ENCODE assay signal across 19 cellular contexts in the genomic region with DNA sequence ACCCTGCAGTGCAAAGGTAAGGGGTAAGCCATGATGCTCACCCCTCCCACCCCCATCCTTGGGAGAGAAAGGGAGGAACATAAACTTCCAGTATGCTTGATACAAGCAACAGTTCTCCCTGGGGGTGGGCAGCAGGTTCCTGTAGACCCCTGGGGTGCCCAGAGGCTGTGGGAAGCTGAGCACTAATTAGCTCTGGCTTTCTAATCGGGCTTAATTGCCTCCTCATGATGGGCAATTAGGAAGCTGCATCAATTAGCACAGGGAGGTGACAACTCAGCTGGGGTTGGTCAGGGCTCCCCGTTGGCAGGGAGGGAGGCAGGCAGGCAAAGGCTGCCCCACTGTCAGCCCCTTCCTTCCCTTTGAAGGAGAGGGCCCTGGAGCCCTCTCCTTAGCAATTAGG. TPM values are rescaled to one million over a fixed set of nuclear protein-coding genes. Genes with fewer than 3 reads are reported as not detected.
A peak's percentile ranks its signal among the peaks of the same experiment; 100 is the strongest.
DNase-seq lines count a peak whose midpoint lies in the region; ATAC-seq and TF ChIP-seq lines count a peak whose summit lies in the region.
"Had no signal": no experiment of that assay in that cellular context is flagged by ENCODE, and none has a peak within 500 bp of the region (broad histone marks: within the 10 kb centered on the region; RNA-seq: fewer than 3 reads in every experiment).

No MANE protein-coding gene starts in this region.

- no peak overlapping the region for H2BK12ac ChIP-seq in neuronal stem cell (ENCODE audit: low read length)

- no peak overlapping the region for H2BK5ac ChIP-seq in neuronal stem cell (ENCODE audit: low read length)

- no peak overlapping the region for H2BK15ac ChIP-seq in neuronal stem cell (ENCODE audit: low read length)

- H3K14ac ChIP-seq in neuronal stem cell (ENCODE audit: low read length), result no peak overlapping the region

- no peak overlapping the region for H3K18ac ChIP-seq in neuronal stem cell (ENCODE audit: low read length)

- POLR2A ChIA-PET in activated CD4-positive, alpha-beta memory T cell treated with anti-CD3 and anti-CD28 coated beads for 36 hours (lab: Charles Lee), result interaction anchor here (1.6 to 8.5 kb wide), 7 partner anchors 8 to 119 kb away, joined by 4 to 180 read pairs (median 28); partner anchors contain the start of genes LMNA, PMF1 and SLC25A44
- POLR2A ChIA-PET in activated CD4-positive, alpha-beta memory T cell treated with anti-CD3 and anti-CD28 coated beads, Interleukin-2, amount 10 ng/mL, durations not matched to agents 7 days and 5 days (lab: Charles Lee), result interaction anchor here (1.0 to 14.4 kb wide), 6 partner anchors 16 to 114 kb away, joined by 3 to 222 read pairs (median 14); partner anchors contain the start of genes LMNA and PMF1
- POLR2A ChIA-PET in CD8-positive, alpha-beta T cell (lab: Charles Lee), result interaction anchor here (1.5 kb wide), 1 partner anchor 16 kb away, joined by 6 read pairs; the partner anchor contains the start of gene LMNA

- H3K27ac Mint-ChIP-seq in activated CD4-positive, alpha-beta memory T cell treated with anti-CD3 and anti-CD28 coated beads for 36 hours, result peak overlapping the region; percentile 96
- no peak overlapping the region for H3K27ac Mint-ChIP-seq in activated CD4-positive, alpha-beta memory T cell treated with anti-CD3 and anti-CD28 coated beads, Interleukin-2, amount 10 ng/mL, durations not matched to agents 7 days and 5 days
- H3K27ac Mint-ChIP-seq in CD8-positive, alpha-beta T cell, result peak overlapping the region; percentile 7
- H3K27ac Mint-ChIP-seq in activated T-helper 2 cell treated with anti-CD3 and anti-CD28 coated beads, Interferon-gamma antibody, Interleukin-2, Interleukin-4, amounts not matched to agents 10 μg/mL and 5 μg/mL and 100 μg/mL, durations not matched to agents 14 hours and 24 hours and 36 hours, result peak overlapping the region; percentile 95
- H3K27ac Mint-ChIP-seq: T-helper 2 cell treated with Interferon-gamma antibody and Interleukin-4, amounts not matched to agents 5 μg/mL and 100 μg/mL, for 36 hours had no signal

- CTCF ChIA-PET in activated CD4-positive, alpha-beta memory T cell treated with anti-CD3 and anti-CD28 coated beads for 36 hours (lab: Charles Lee), result interaction anchor here (0.6 to 20.9 kb wide), 3 partner anchors 9 to 126 kb away, joined by 3 to 1097 read pairs (median 70); partner anchors contain the start of gene LMNA
- CTCF ChIA-PET in activated CD4-positive, alpha-beta memory T cell treated with anti-CD3 and anti-CD28 coated beads, Interleukin-2, amount 10 ng/mL, durations not matched to agents 7 days and 5 days (lab: Charles Lee), result interaction anchor here (0.7 to 17.8 kb wide), 5 partner anchors 13 to 126 kb away, joined by 3 to 612 read pairs (median 6); partner anchors contain the start of gene LMNA
- CTCF ChIA-PET in CD8-positive, alpha-beta T cell (lab: Charles Lee), result interaction anchor here (1.1 to 29.4 kb wide), 5 partner anchors 9 to 126 kb away, joined by 4 to 1057 read pairs (median 8); partner anchors contain the start of gene LMNA

- no peaks in the 10 kb centered on the region for H3K9me3 ChIP-seq in CD8-positive, alpha-beta T cell (ENCODE audit: low read length)
- no peaks in the 10 kb centered on the region for H3K9me3 ChIP-seq in neuronal stem cell (replicated peaks in 1 of 2; ENCODE audit: control insufficient read depth in 2 of 2, insufficient read depth in 1 of 2, low read depth in 1 of 2, low read length in 2 of 2)
- H3K9me3 ChIP-seq: Caco-2, gastroesophageal sphincter, left lung had no signal

- ATAC-seq in CD8-positive, alpha-beta T cell, result no peak
- ATAC-seq: gastroesophageal sphincter, left lung had no signal

- no peak overlapping the region for H3K9ac ChIP-seq in neuronal stem cell (ENCODE audit: low read depth, low read length, poor library complexity)
- H3K9ac ChIP-seq: parathyroid adenoma had no signal

- H3K4me3 Mint-ChIP-seq in activated CD4-positive, alpha-beta memory T cell treated with anti-CD3 and anti-CD28 coated beads for 36 hours, result no peak overlapping the region
- H3K4me3 Mint-ChIP-seq in activated CD4-positive, alpha-beta memory T cell treated with anti-CD3 and anti-CD28 coated beads, Interleukin-2, amount 10 ng/mL, durations not matched to agents 7 days and 5 days, result no peak overlapping the region
- H3K4me3 Mint-ChIP-seq in CD8-positive, alpha-beta T cell, result no peak overlapping the region
- H3K4me3 Mint-ChIP-seq in activated T-helper 2 cell treated with anti-CD3 and anti-CD28 coated beads, Interferon-gamma antibody, Interleukin-2, Interleukin-4, amounts not matched to agents 10 μg/mL and 5 μg/mL and 100 μg/mL, durations not matched to agents 14 hours and 24 hours and 36 hours (ENCODE audit: low read depth), result no peak overlapping the region
- H3K4me3 Mint-ChIP-seq: T-helper 2 cell treated with Interferon-gamma antibody and Interleukin-4, amounts not matched to agents 5 μg/mL and 100 μg/mL, for 36 hours had no signal

- peaks cover 70% of the 10 kb centered on the region for H3K4me1 Mint-ChIP-seq in activated CD4-positive, alpha-beta memory T cell treated with anti-CD3 and anti-CD28 coated beads for 36 hours (ENCODE audit: low read depth)
- H3K4me1 Mint-ChIP-seq in activated CD4-positive, alpha-beta memory T cell treated with anti-CD3 and anti-CD28 coated beads, Interleukin-2, amount 10 ng/mL, durations not matched to agents 7 days and 5 days, result peaks cover 52% of the 10 kb centered on the region
- H3K4me1 Mint-ChIP-seq in CD8-positive, alpha-beta T cell (ENCODE audit: low read depth), result peaks cover 29% of the 10 kb centered on the region
- peaks cover 55% of the 10 kb centered on the region for H3K4me1 Mint-ChIP-seq in activated T-helper 2 cell treated with anti-CD3 and anti-CD28 coated beads, Interferon-gamma antibody, Interleukin-2, Interleukin-4, amounts not matched to agents 10 μg/mL and 5 μg/mL and 100 μg/mL, durations not matched to agents 14 hours and 24 hours and 36 hours (ENCODE audit: low read depth)

- H3K9me3 Mint-ChIP-seq in activated CD4-positive, alpha-beta memory T cell treated with anti-CD3 and anti-CD28 coated beads for 36 hours, result peaks cover 2% of the 10 kb centered on the region
- no peaks in the 10 kb centered on the region for H3K9me3 Mint-ChIP-seq in activated CD4-positive, alpha-beta memory T cell treated with anti-CD3 and anti-CD28 coated beads, Interleukin-2, amount 10 ng/mL, durations not matched to agents 7 days and 5 days
- H3K9me3 Mint-ChIP-seq in CD8-positive, alpha-beta T cell, result no peaks in the 10 kb centered on the region
- no peaks in the 10 kb centered on the region for H3K9me3 Mint-ChIP-seq in activated T-helper 2 cell treated with anti-CD3 and anti-CD28 coated beads, Interferon-gamma antibody, Interleukin-2, Interleukin-4, amounts not matched to agents 10 μg/mL and 5 μg/mL and 100 μg/mL, durations not matched to agents 14 hours and 24 hours and 36 hours
- H3K9me3 Mint-ChIP-seq: T-helper 2 cell treated with Interferon-gamma antibody and Interleukin-4, amounts not matched to agents 5 μg/mL and 100 μg/mL, for 36 hours had no signal

- TF ChIP-seq CTCF in CD8-positive, alpha-beta T cell (IDR thresholded peaks at IDR 0.05), result no peak
- no peak for TF ChIP-seq CTCF in GM10266 (IDR thresholded peaks at IDR 0.05; ENCODE audit: control insufficient read depth, insufficient read depth, low read depth, missing control alignments)

- peaks cover 23% of the 10 kb centered on the region for H3K4me1 ChIP-seq in CD8-positive, alpha-beta T cell (ENCODE audit: insufficient read depth, low read length)
- H3K4me1 ChIP-seq in neuronal stem cell (ENCODE audit: control insufficient read depth in 2 of 2, insufficient read depth in 1 of 2, low read depth in 1 of 2, low read length in 2 of 2), result peaks cover 28 to 38% of the 10 kb centered on the region in 2 donors

- H3K27ac ChIP-seq in CD8-positive, alpha-beta T cell (ENCODE audit: low read depth, low read length), result no peak overlapping the region
- peak overlapping the region; percentile 52 for H3K27ac ChIP-seq in neuronal stem cell (replicated peaks; ENCODE audit: low read length)
- H3K27ac ChIP-seq: left lung, parathyroid adenoma had no signal

- H2BK120ac ChIP-seq in neuronal stem cell (ENCODE audit: low read depth, low read length), result no peak overlapping the region

- no peak overlapping the region for H3K23ac ChIP-seq in neuronal stem cell (ENCODE audit: low read depth, low read length, poor library complexity)

- H3K27me3 Mint-ChIP-seq in activated CD4-positive, alpha-beta memory T cell treated with anti-CD3 and anti-CD28 coated beads for 36 hours, result peaks cover 7% of the 10 kb centered on the region
- H3K27me3 Mint-ChIP-seq in activated CD4-positive, alpha-beta memory T cell treated with anti-CD3 and anti-CD28 coated beads, Interleukin-2, amount 10 ng/mL, durations not matched to agents 7 days and 5 days, result peaks cover 10% of the 10 kb centered on the region
- H3K27me3 Mint-ChIP-seq in CD8-positive, alpha-beta T cell (ENCODE audit: low read depth), result no peaks in the 10 kb centered on the region
- H3K27me3 Mint-ChIP-seq in activated T-helper 2 cell treated with anti-CD3 and anti-CD28 coated beads, Interferon-gamma antibody, Interleukin-2, Interleukin-4, amounts not matched to agents 10 μg/mL and 5 μg/mL and 100 μg/mL, durations not matched to agents 14 hours and 24 hours and 36 hours (ENCODE audit: low read depth), result peaks cover 2% of the 10 kb centered on the region

- H3K4me3 ChIP-seq in CD8-positive, alpha-beta T cell (ENCODE audit: low read depth, low read length), result no peak overlapping the region
- H3K4me3 ChIP-seq in neuronal stem cell (ENCODE audit: low read length in 2 of 2), result no peak overlapping the region
- H3K4me3 ChIP-seq: gastroesophageal sphincter, left lung had no signal

- H4K91ac ChIP-seq in neuronal stem cell (ENCODE audit: low read depth, low read length, poor library complexity), result no peak overlapping the region

- no peak overlapping the region for H2AK5ac ChIP-seq in neuronal stem cell (ENCODE audit: low read depth, low read length)

- no peak for DNase-seq in activated CD4-positive, alpha-beta memory T cell treated with anti-CD3 and anti-CD28 coated beads for 36 hours
- DNase-seq in activated CD4-positive, alpha-beta memory T cell treated with anti-CD3 and anti-CD28 coated beads, Interleukin-2, amount 10 ng/mL, durations not matched to agents 7 days and 5 days, result no peak
- DNase-seq in CD8-positive, alpha-beta T cell, result no peak
- no peak for DNase-seq in activated T-helper 2 cell treated with anti-CD3 and anti-CD28 coated beads, Interferon-gamma antibody, Interleukin-2, Interleukin-4, amounts not matched to agents 10 μg/mL and 5 μg/mL and 100 μg/mL, durations not matched to agents 14 hours and 24 hours and 36 hours (ENCODE audit: low spot score)
- DNase-seq in neuronal stem cell (ENCODE audit: low spot score) (no peak), DMS 273 treated with DMSO at 0.1 percent for 48 hours (lab: John Stamatoyannopoulos, UW) (no peak), OCI-M1 (lab: John Stamatoyannopoulos, UW) (no peak), GM10266 (ENCODE audit: extremely low spot score) (no peak)
- DNase-seq: activated CD4-positive, alpha-beta T cell treated with anti-CD3 and anti-CD28 coated beads for 1 hour; amygdala; Caco-2; left lung; NCI-H1105 treated with DMSO at 0.1 percent for 48 hours; NCI-H226; SHP77; small intestine had no signal

- no peaks in the 10 kb centered on the region for H3K36me3 ChIP-seq in CD8-positive, alpha-beta T cell (ENCODE audit: insufficient read depth, low read length)
- peaks cover 14 to 90% of the 10 kb centered on the region in 2 donors for H3K36me3 ChIP-seq in neuronal stem cell (replicated peaks in 1 of 2; ENCODE audit: control insufficient read depth in 2 of 2, insufficient read depth in 2 of 2, low read length in 2 of 2)
- H3K36me3 ChIP-seq: left lung had no signal

- peaks cover 17% of the 10 kb centered on the region for H3K79me1 ChIP-seq in neuronal stem cell (ENCODE audit: low read depth, low read length)

- WGBS in neuronal stem cell (ENCODE audit: extremely low coverage in 2 of 2, insufficient read length in 2 of 2, insufficient replicate concordance in 1 of 2), 2 donors, result no CpG with 5 or more reads among the region's 2 CpGs

- no peak overlapping the region for H3K4ac ChIP-seq in neuronal stem cell (ENCODE audit: low read length)

- H3K4me2 ChIP-seq in neuronal stem cell (ENCODE audit: insufficient read depth, low read length, poor library complexity, severe bottlenecking), result no peak overlapping the region

- H3K36me3 Mint-ChIP-seq in activated CD4-positive, alpha-beta memory T cell treated with anti-CD3 and anti-CD28 coated beads for 36 hours, result peaks cover 2% of the 10 kb centered on the region
- H3K36me3 Mint-ChIP-seq in activated CD4-positive, alpha-beta memory T cell treated with anti-CD3 and anti-CD28 coated beads, Interleukin-2, amount 10 ng/mL, durations not matched to agents 7 days and 5 days (ENCODE audit: low read depth), result no peaks in the 10 kb centered on the region
- no peaks in the 10 kb centered on the region for H3K36me3 Mint-ChIP-seq in CD8-positive, alpha-beta T cell
- H3K36me3 Mint-ChIP-seq in activated T-helper 2 cell treated with anti-CD3 and anti-CD28 coated beads, Interferon-gamma antibody, Interleukin-2, Interleukin-4, amounts not matched to agents 10 μg/mL and 5 μg/mL and 100 μg/mL, durations not matched to agents 14 hours and 24 hours and 36 hours (ENCODE audit: low read depth), result no peaks in the 10 kb centered on the region

- intact Hi-C loops in activated CD4-positive, alpha-beta memory T cell treated with anti-CD3 and anti-CD28 coated beads for 36 hours (cut with micrococcal nuclease), result loop anchor here (1.0 to 10.0 kb wide), 3 partner anchors 8 to 406 kb away; partner anchors contain the start of genes MEF2D, SMG5 and TMEM79
- intact Hi-C loops in CD8-positive, alpha-beta T cell (cut with DNase I, micrococcal nuclease), result no loop called here
- intact Hi-C loops in activated T-helper 2 cell treated with anti-CD3 and anti-CD28 coated beads, Interferon-gamma antibody, Interleukin-2, Interleukin-4, amounts not matched to agents 10 μg/mL and 5 μg/mL and 100 μg/mL, durations not matched to agents 14 hours and 24 hours and 36 hours (cut with micrococcal nuclease), result loop anchor here (1.0 kb wide), 1 partner anchor 8 kb away; no protein-coding TSS in a partner anchor

- no peak overlapping the region for H2AFZ ChIP-seq in neuronal stem cell (ENCODE audit: low read length)
- H2AFZ ChIP-seq: parathyroid adenoma had no signal

- H4K8ac ChIP-seq in neuronal stem cell (ENCODE audit: low read depth, low read length), result no peak overlapping the region

- H3K27me3 ChIP-seq in CD8-positive, alpha-beta T cell (ENCODE audit: insufficient read depth, low read length), result no peaks in the 10 kb centered on the region
- no peaks in the 10 kb centered on the region for H3K27me3 ChIP-seq in neuronal stem cell (ENCODE audit: control insufficient read depth in 3 of 3, insufficient read depth in 3 of 3, low read depth in 1 of 3, low read length in 3 of 3)
- H3K27me3 ChIP-seq: gastroesophageal sphincter had no signal

RNA-seq across cellular contexts. Expression of gene LMNA, which starts 15.7 kb away (rescaled TPM):
- total RNA-seq in activated CD4-positive, alpha-beta memory T cell treated with anti-CD3 and anti-CD28 coated beads for 36 hours, result 100 to 1,000 TPM; 210 to 211 TPM
- total RNA-seq in activated CD4-positive, alpha-beta memory T cell treated with anti-CD3 and anti-CD28 coated beads, Interleukin-2, amount 10 ng/mL, durations not matched to agents 7 days and 5 days, result 100 to 1,000 TPM in 1 of 2 experiments, 10 to 100 TPM in 1; 93.6 to 101 TPM
- total RNA-seq in CD8-positive, alpha-beta T cell, result 100 to 1,000 TPM; 281 to 298 TPM
- total RNA-seq in activated T-helper 2 cell treated with anti-CD3 and anti-CD28 coated beads, Interferon-gamma antibody, Interleukin-2, Interleukin-4, amounts not matched to agents 10 μg/mL and 5 μg/mL and 100 μg/mL, durations not matched to agents 14 hours and 24 hours and 36 hours, result 246 and 247 TPM in 2 replicates
- 28.6 TPM for polyA plus RNA-seq in neuronal stem cell (2013, experiment 1 of 2)
- polyA plus RNA-seq in neuronal stem cell (2013, experiment 2 of 2), result 29.9 TPM

RNA-seq across cellular contexts. Expression of gene MEX3A, which starts 16.5 kb away (rescaled TPM):
- total RNA-seq in activated CD4-positive, alpha-beta memory T cell treated with anti-CD3 and anti-CD28 coated beads for 36 hours, result under 1 TPM; 0.43 to 0.51 TPM
- total RNA-seq in activated CD4-positive, alpha-beta memory T cell treated with anti-CD3 and anti-CD28 coated beads, Interleukin-2, amount 10 ng/mL, durations not matched to agents 7 days and 5 days, result under 1 TPM in 1 of 2 experiments, not detected in 1; 0.05 TPM
- under 1 TPM; 0.14 to 0.22 TPM for total RNA-seq in CD8-positive, alpha-beta T cell
- total RNA-seq in activated T-helper 2 cell treated with anti-CD3 and anti-CD28 coated beads, Interferon-gamma antibody, Interleukin-2, Interleukin-4, amounts not matched to agents 10 μg/mL and 5 μg/mL and 100 μg/mL, durations not matched to agents 14 hours and 24 hours and 36 hours, result 1.2 and 1.6 TPM in 2 replicates
- 72.9 TPM for polyA plus RNA-seq in neuronal stem cell (2013, experiment 1 of 2)
- 75.1 TPM for polyA plus RNA-seq in neuronal stem cell (2013, experiment 2 of 2)

RNA-seq across cellular contexts. Expression of gene RAB25, which starts 37.8 kb away (rescaled TPM):
- under 1 TPM; 0.52 to 0.56 TPM for total RNA-seq in activated CD4-positive, alpha-beta memory T cell treated with anti-CD3 and anti-CD28 coated beads for 36 hours
- under 1 TPM in 1 of 2 experiments, not detected in 1; 0.53 TPM for total RNA-seq in activated CD4-positive, alpha-beta memory T cell treated with anti-CD3 and anti-CD28 coated beads, Interleukin-2, amount 10 ng/mL, durations not matched to agents 7 days and 5 days
- under 1 TPM; 0.38 to 0.86 TPM for total RNA-seq in CD8-positive, alpha-beta T cell
- total RNA-seq in activated T-helper 2 cell treated with anti-CD3 and anti-CD28 coated beads, Interferon-gamma antibody, Interleukin-2, Interleukin-4, amounts not matched to agents 10 μg/mL and 5 μg/mL and 100 μg/mL, durations not matched to agents 14 hours and 24 hours and 36 hours, result 0.18 and 0.21 TPM in 2 replicates
- 3.3 TPM for polyA plus RNA-seq in neuronal stem cell (2013, experiment 1 of 2)
- polyA plus RNA-seq in neuronal stem cell (2013, experiment 2 of 2), result 3.4 TPM

RNA-seq across cellular contexts. Expression of gene LAMTOR2, which starts 44.2 kb away (rescaled TPM):
- total RNA-seq in activated CD4-positive, alpha-beta memory T cell treated with anti-CD3 and anti-CD28 coated beads for 36 hours, result 10 to 100 TPM; 61.4 to 65.1 TPM
- 10 to 100 TPM; 63.1 to 66.2 TPM for total RNA-seq in activated CD4-positive, alpha-beta memory T cell treated with anti-CD3 and anti-CD28 coated beads, Interleukin-2, amount 10 ng/mL, durations not matched to agents 7 days and 5 days
- total RNA-seq in CD8-positive, alpha-beta T cell, result 1 to 10 TPM; 6.7 to 8.3 TPM
- total RNA-seq in activated T-helper 2 cell treated with anti-CD3 and anti-CD28 coated beads, Interferon-gamma antibody, Interleukin-2, Interleukin-4, amounts not matched to agents 10 μg/mL and 5 μg/mL and 100 μg/mL, durations not matched to agents 14 hours and 24 hours and 36 hours, result 71.0 and 72.5 TPM in 2 replicates
- 81.9 TPM for polyA plus RNA-seq in neuronal stem cell (2013, experiment 1 of 2)
- polyA plus RNA-seq in neuronal stem cell (2013, experiment 2 of 2), result 81.2 TPM

RNA-seq across cellular contexts. Expression of gene UBQLN4, which starts 45.2 kb away (rescaled TPM):
- 10 to 100 TPM; 32.7 to 32.9 TPM for total RNA-seq in activated CD4-positive, alpha-beta memory T cell treated with anti-CD3 and anti-CD28 coated beads for 36 hours
- 10 to 100 TPM; 27.0 to 31.2 TPM for total RNA-seq in activated CD4-positive, alpha-beta memory T cell treated with anti-CD3 and anti-CD28 coated beads, Interleukin-2, amount 10 ng/mL, durations not matched to agents 7 days and 5 days
- total RNA-seq in CD8-positive, alpha-beta T cell, result 10 to 100 TPM in 1 of 2 experiments, 1 to 10 TPM in 1; 9.8 to 10.8 TPM
- total RNA-seq in activated T-helper 2 cell treated with anti-CD3 and anti-CD28 coated beads, Interferon-gamma antibody, Interleukin-2, Interleukin-4, amounts not matched to agents 10 μg/mL and 5 μg/mL and 100 μg/mL, durations not matched to agents 14 hours and 24 hours and 36 hours, result 71.3 and 73.3 TPM in 2 replicates
- polyA plus RNA-seq in neuronal stem cell (2013, experiment 1 of 2), result 54.3 TPM
- polyA plus RNA-seq in neuronal stem cell (2013, experiment 2 of 2), result 51.2 TPM

Comparison
In these comparisons a context has a peak if more than half of its experiments do, and no peak if none do; other contexts are left out.
1. intact Hi-C loops: an anchor here in activated CD4-positive, alpha-beta memory T cell treated with anti-CD3 and anti-CD28 coated beads for 36 hours (1.0 to 10.0 kb wide) and activated T-helper 2 cell treated with anti-CD3 and anti-CD28 coated beads, Interferon-gamma antibody, Interleukin-2, Interleukin-4, amounts not matched to agents 10 μg/mL and 5 μg/mL and 100 μg/mL, durations not matched to agents 14 hours and 24 hours and 36 hours (1.0 kb wide); none called in CD8-positive, alpha-beta T cell.